8 cellular contexts compared by ENCODE assay signal in genomic region chr11:33329705-33330329, GRCh38. TPM values are rescaled to one million over a fixed set of nuclear protein-coding genes. Genes with fewer than 3 reads are reported as not detected.
A peak's percentile ranks its signal among the peaks of the same experiment; 100 is the strongest.
DNase-seq lines count a peak whose midpoint lies in the region; ATAC-seq and TF ChIP-seq lines count a peak whose summit lies in the region.

No MANE protein-coding gene starts in this region.

- no peaks in the 10 kb centered on the region for H3K36me3 ChIP-seq in body of pancreas (replicated peaks in 1 of 2; ENCODE audit: insufficient read depth in 1 of 2, low read depth in 2 of 2)

- peak; percentile 31 to 74 (median 60) for TF ChIP-seq CTCF in body of pancreas (IDR thresholded peaks at IDR 0.05)

- no peaks in the 10 kb centered on the region for H3K27me3 ChIP-seq in body of pancreas

- ATAC-seq in GM19025 (IDR thresholded peaks at IDR 0.05; ENCODE audit: low read depth, unreplicated experiment) (peak; percentile 61), body of pancreas (peak; percentile 66), GM18520 (IDR thresholded peaks at IDR 0.05; ENCODE audit: unreplicated experiment) (no peak)

- intact Hi-C loops in body of pancreas (cut with DNase I): loop anchor here (5.0 to 10.0 kb wide), 2 partner anchors 75 to 163 kb away; partner anchors contain the start of gene HIPK3

- peak; percentile 58 for DNase-seq in CD1c-positive myeloid dendritic cell (ENCODE audit: extremely low spot score)
- DNase-seq in LHCN-M2 (ENCODE audit: low read depth): peak; percentile 67
- peak; percentile 20 for DNase-seq in SHP77 treated with DMSO at 0.1 percent for 48 hours (lab: John Stamatoyannopoulos, UW)
- DNase-seq in body of pancreas: peak; percentile 50 to 65 (median 60)
- peak; percentile 62 for DNase-seq in iPS-NIHi7 (ENCODE audit: extremely low spot score)
- peak; percentile 4 to 5 for DNase-seq in stimulated activated CD4-positive, alpha-beta T cell treated with anti-CD3 and anti-CD28 coated beads, Interleukin-1b, Interleukin-23, amount 100 ng/mL, for 1 hour (ENCODE audit: low read depth in 2 of 2)

- H3K4me3 ChIP-seq in body of pancreas: no peak overlapping the region

- H3K4me1 ChIP-seq in body of pancreas: peaks cover 16% of the 10 kb centered on the region

- H3K9me3 ChIP-seq in body of pancreas: no peaks in the 10 kb centered on the region

- H3K27ac ChIP-seq in body of pancreas: no peak overlapping the region

- TF ChIP-seq POLR2A in body of pancreas (IDR thresholded peaks at IDR 0.05): no peak

- WGBS in body of pancreas, 2 donors: 4 to 13% methylated on average over 4 of the region's 4 CpGs

RNA-seq across cellular contexts. Expression of gene KIAA1549L, which starts 46.1 kb away (rescaled TPM):
- total RNA-seq in LHCN-M2 (2014; rRNA removed) (10.7 and 11.4 TPM in 2 replicates), body of pancreas (under 1 TPM; 0.33 to 0.52 TPM)
- polyA plus RNA-seq in LHCN-M2 (2012): 4.4 TPM

Comparison
In these comparisons a context has a peak if more than half of its experiments do, and no peak if none do; other contexts are left out.
1. DNase-seq: peak in every context shown above with its lines; median percentile 67 in LHCN-M2; 62 in iPS-NIHi7; 60 in body of pancreas; 58 in CD1c-positive myeloid dendritic cell; 20 in SHP77 treated with DMSO at 0.1 percent for 48 hours; 4 in stimulated activated CD4-positive, alpha-beta T cell treated with anti-CD3 and anti-CD28 coated beads, Interleukin-1b, Interleukin-23, amount 100 ng/mL, for 1 hour.